In genomic region chr18:49725809-49726514, GRCh38 we compare ENCODE assay signal across 8 cellular contexts.
DNase-seq lines count a peak whose midpoint lies in the region; ATAC-seq and TF ChIP-seq lines count a peak whose summit lies in the region.

No MANE protein-coding gene starts in this region.

- no peaks in the 10 kb centered on the region for H3K36me3 ChIP-seq in Caco-2 (ENCODE audit: control insufficient read depth, insufficient read depth, low read length)

- no peak for ATAC-seq in GM18909 (IDR thresholded peaks at IDR 0.05; ENCODE audit: poor library complexity, unreplicated experiment)

- H3K4me3 ChIP-seq in Caco-2 (ENCODE audit: low read depth, low read length) = no peak overlapping the region
- H3K4me3 ChIP-seq in fibroblast of pulmonary artery (replicated peaks; ENCODE audit: low read depth, low read length) = no peak overlapping the region

- no peaks in the 10 kb centered on the region for H3K27me3 Mint-ChIP-seq in Caco-2 (ENCODE audit: insufficient read depth, unreplicated experiment)

- peak overlapping the region; percentile 95 for H3K27ac Mint-ChIP-seq in Caco-2 (ENCODE audit: unreplicated experiment)

- BruUV-seq in Caco-2 (replicated peaks; lab: Mats Ljungman, UMichigan) = no TSS peak

- H3K4me1 ChIP-seq in Caco-2 = peaks cover 70% of the 10 kb centered on the region

- POLR2A ChIA-PET in Caco-2 (lab: Charles Lee) = interaction anchor here (1.1 kb wide), 1 partner anchor 165 kb away, joined by 3 read pairs; no protein-coding TSS in a partner anchor

- no peaks in the 10 kb centered on the region for H3K9me3 Mint-ChIP-seq in Caco-2 (ENCODE audit: unreplicated experiment)

- H3K4me1 Mint-ChIP-seq in Caco-2 (ENCODE audit: low read depth, unreplicated experiment) = peaks cover 11% of the 10 kb centered on the region

- H3K9me3 ChIP-seq in Caco-2 = no peaks in the 10 kb centered on the region

- intact Hi-C loops in Caco-2 (cut with micrococcal nuclease; ENCODE audit: unreplicated experiment) = loop anchor here (5.0 kb wide), 1 partner anchor 34 kb away; no protein-coding TSS in a partner anchor

- peaks cover 18% of the 10 kb centered on the region for H3K36me3 Mint-ChIP-seq in Caco-2 (ENCODE audit: insufficient read depth, unreplicated experiment)

- no peak overlapping the region for H3K4me3 Mint-ChIP-seq in Caco-2 (ENCODE audit: unreplicated experiment)

- DNase-seq in Caco-2 (peak; percentile 78 to 90), RPMI7951 (ENCODE audit: low read depth) (peak; percentile 81), fibroblast of pulmonary artery (ENCODE audit: low read depth) (peak; percentile 100), non-pigmented ciliary epithelial cell (ENCODE audit: low read depth) (peak; percentile 97), HPDE6-E6E7 (ENCODE audit: extremely low spot score) (no peak), activated gamma-delta T cell treated with Interleukin-2 at 50 U/mL for 16 hours (no peak)
- DNase-seq in stimulated activated CD4-positive, alpha-beta T cell treated with anti-CD3 and anti-CD28 coated beads, Interleukin-2, amount 100 ng/mL, for 24 hours = no peak

- H3K27me3 ChIP-seq in Caco-2 (replicated peaks; ENCODE audit: control insufficient read depth, insufficient read depth, low read length) = no peaks in the 10 kb centered on the region

- peak in 1 of 2 experiments; percentile 5 for TF ChIP-seq CTCF in Caco-2 (IDR thresholded peaks at IDR 0.05; ENCODE audit: insufficient read depth in 1 of 2, low read depth in 1 of 2, low read length in 1 of 2, severe bottlenecking in 1 of 2, unreplicated experiment in 1 of 2)
- peak; percentile 24 for TF ChIP-seq CTCF in fibroblast of pulmonary artery (IDR thresholded peaks at IDR 0.05; ENCODE audit: low read length, missing control alignments)

- CTCF ChIA-PET in Caco-2 (lab: Charles Lee) = interaction anchor here (1.0 to 1.3 kb wide), 3 partner anchors 38 to 215 kb away, joined by 3 read pairs; no protein-coding TSS in a partner anchor

Comparison
In these comparisons a context has a peak if more than half of its experiments do, and no peak if none do; other contexts are left out.
1. DNase-seq: peak in Caco-2 (2 of 2), RPMI7951 (single experiment), fibroblast of pulmonary artery (single experiment) and non-pigmented ciliary epithelial cell (single experiment); none in HPDE6-E6E7 (single experiment), activated gamma-delta T cell treated with Interleukin-2 at 50 U/mL for 16 hours (single experiment) and stimulated activated CD4-positive, alpha-beta T cell treated with anti-CD3 and anti-CD28 coated beads, Interleukin-2, amount 100 ng/mL, for 24 hours (0 of 2).